ENCODE assay signal across 1 cellular context in genomic region chr5:126650463-126650862, GRCh38.
A peak's percentile ranks its signal among the peaks of the same experiment; 100 is the strongest.
TF ChIP-seq lines count a peak whose summit lies in the region.

No MANE protein-coding gene starts in this region.

TF ChIP-seq in HepG2, 621 proteins besides CTCF, POLR2A, EP300 and RAD21 (continued from another document):
- TF ChIP-seq SOX6 (IDR thresholded peaks at IDR 0.05) (no peak), SOX6 (CRISPR knock-in tag; IDR thresholded peaks at IDR 0.05) (peak; percentile 72; the same call in 1 of the 2 replicates), ZFP91 (CRISPR knock-in tag; IDR thresholded peaks at IDR 0.05; ENCODE audit: borderline replicate concordance) (no peak), PHF21A (CRISPR knock-in tag; IDR thresholded peaks at IDR 0.05) (no peak), ZNF713 (CRISPR knock-in tag; IDR thresholded peaks at IDR 0.05) (no peak), NCOA2 (CRISPR knock-in tag; IDR thresholded peaks at IDR 0.05) (peak; percentile 15; the same call in 1 of the 2 replicates), E2F5 (CRISPR knock-in tag; conservative IDR thresholded peaks at IDR 0.05) (no peak), ZNF468 (CRISPR knock-in tag; IDR thresholded peaks at IDR 0.05) (no peak), ZSCAN25 (CRISPR knock-in tag; IDR thresholded peaks at IDR 0.05) (no peak), NR2F6 (IDR thresholded peaks at IDR 0.05) (no peak), NR2F6 (CRISPR knock-in tag; IDR thresholded peaks at IDR 0.05) (no peak), FOXK1 (CRISPR knock-in tag; IDR thresholded peaks at IDR 0.05; ENCODE audit: borderline replicate concordance, low read depth) (peak; percentile 23; the same call in 1 of the 2 replicates), PREB (CRISPR knock-in tag; IDR thresholded peaks at IDR 0.05) (no peak), TFDP2 (CRISPR knock-in tag; IDR thresholded peaks at IDR 0.05) (no peak), ATAD3A (CRISPR knock-in tag; IDR thresholded peaks at IDR 0.05) (no peak), E2F2 (CRISPR knock-in tag; IDR thresholded peaks at IDR 0.05; ENCODE audit: borderline replicate concordance) (no peak), ZNF773 (CRISPR knock-in tag; IDR thresholded peaks at IDR 0.05; ENCODE audit: borderline replicate concordance) (no peak), HNRNPLL (IDR thresholded peaks at IDR 0.05; ENCODE audit: low read depth, low read length, poor library complexity, severe bottlenecking) (no peak), PAXIP1 (CRISPR knock-in tag; conservative IDR thresholded peaks at IDR 0.05) (peak; percentile 32; the same call in 1 of the 2 replicates), DDIT3 (CRISPR knock-in tag; IDR thresholded peaks at IDR 0.05) (no peak), ISL2 (CRISPR knock-in tag; IDR thresholded peaks at IDR 0.05) (peak; percentile 42; the same call in 1 of the 2 replicates), HMG20A (CRISPR knock-in tag; IDR thresholded peaks at IDR 0.05; ENCODE audit: borderline replicate concordance) (peak; percentile 47; the same call in 1 of the 2 replicates), ZGPAT (CRISPR knock-in tag; IDR thresholded peaks at IDR 0.05) (0 out of 2 replicates have a peak, but pooled peaks have one; percentile 31), ATF7 (IDR thresholded peaks at IDR 0.05) (peak; percentile 29; the same call in 1 of the 2 replicates), ATF7 (CRISPR knock-in tag; IDR thresholded peaks at IDR 0.05) (no peak), CEBPG (CRISPR knock-in tag; IDR thresholded peaks at IDR 0.05) (peak; percentile 58), ZNF605 (CRISPR knock-in tag; IDR thresholded peaks at IDR 0.05) (no peak), DZIP1 (CRISPR knock-in tag; IDR thresholded peaks at IDR 0.05) (no peak), FOXA3 (CRISPR knock-in tag; IDR thresholded peaks at IDR 0.05) (peak; percentile 52; the same call in 1 of the 2 replicates), E2F1 (CRISPR knock-in tag; IDR thresholded peaks at IDR 0.05) (no peak), ZMYM3 (CRISPR knock-in tag; IDR thresholded peaks at IDR 0.05) (no peak)
